In the genomic region with DNA sequence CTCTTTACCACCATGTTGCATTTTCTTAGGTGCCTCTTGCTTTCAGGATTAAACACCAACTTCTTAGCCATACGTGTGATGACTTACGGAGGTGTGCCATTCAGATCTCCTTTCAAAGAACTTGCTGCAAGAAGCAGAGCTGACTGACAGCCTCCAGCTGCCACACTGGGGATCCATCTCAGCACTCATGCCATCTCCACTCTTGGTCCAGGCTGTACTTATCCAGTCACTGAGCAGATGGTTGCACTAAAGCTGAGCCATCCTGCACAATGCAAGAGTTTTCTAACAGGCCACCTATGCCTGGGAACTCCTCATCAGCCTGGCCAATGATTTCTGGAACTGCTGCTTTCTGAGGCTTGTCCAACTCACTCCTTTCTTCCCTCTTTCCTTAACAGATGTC, we compare ENCODE assay signal across 9 cellular contexts. TPM values are rescaled to one million over a fixed set of nuclear protein-coding genes. Genes with fewer than 3 reads are reported as not detected.
"Had no signal": no experiment of that assay in that cellular context is flagged by ENCODE, and none has a peak within 500 bp of the region (broad histone marks: within the 10 kb centered on the region; RNA-seq: fewer than 3 reads in every experiment).

No MANE protein-coding gene starts in this region.

- H3K36me3 ChIP-seq: HAP-1 had no signal

- H3K27ac ChIP-seq: GM23248, HL-60 had no signal

- H3K9me3 ChIP-seq: HAP-1 had no signal

- ATAC-seq: HCT116, HepG2 had no signal

- FAIRE-seq: HepG2 had no signal

- DNase-seq: GM23248, GOT3, H7, HFFc6 had no signal

- H3K4me1 ChIP-seq: HAP-1 had no signal

- H3K4me3 ChIP-seq: GM23248, HAP-1 had no signal

RNA-seq across cellular contexts. Expression of a gene that starts 31.4 kb away (rescaled TPM):
- total RNA-seq: HFFc6 had no signal
- polyA plus RNA-seq: IgD-negative memory B cell had no signal

RNA-seq across cellular contexts. Expression of a gene that starts 35.6 kb away (rescaled TPM):
- total RNA-seq: HepG2 had no signal
- polyA plus RNA-seq: IgD-negative memory B cell had no signal
